Comparison of ENCODE assay signal across 20 cellular contexts in the genomic region with DNA sequence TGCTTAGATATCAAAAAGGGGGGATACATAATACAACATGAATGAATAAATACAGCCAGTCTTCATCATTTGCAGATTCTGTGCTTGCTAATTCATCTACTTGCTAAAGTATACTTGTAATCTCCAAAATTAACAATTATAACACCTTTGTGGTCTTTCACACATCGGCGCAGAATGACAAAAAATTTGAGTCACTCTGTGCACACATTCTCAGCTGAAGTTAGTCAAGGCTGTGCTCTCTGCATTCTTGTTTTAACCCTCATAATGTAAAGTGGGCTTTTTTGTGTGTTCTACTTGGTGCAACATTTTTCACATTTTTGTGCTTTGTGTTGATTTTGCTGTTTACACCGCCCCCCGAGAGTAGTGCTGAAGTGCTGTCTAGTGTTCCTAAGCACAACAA.
DNase-seq lines count a peak whose midpoint lies in the region; ATAC-seq and TF ChIP-seq lines count a peak whose summit lies in the region.
"Had no signal": no experiment of that assay in that cellular context is flagged by ENCODE, and none has a peak within 500 bp of the region (broad histone marks: within the 10 kb centered on the region; RNA-seq: fewer than 3 reads in every experiment).

No MANE protein-coding gene starts in this region.

- H3K36me3 ChIP-seq in GM23338 (ENCODE audit: insufficient read depth) (no peaks in the 10 kb centered on the region), neural progenitor cell (no peaks in the 10 kb centered on the region), H7 (replicated peaks; ENCODE audit: control insufficient read depth, insufficient read depth, low read length) (no peaks in the 10 kb centered on the region)
- H3K36me3 ChIP-seq: BE2C had no signal

- no peaks in the 10 kb centered on the region for H3K9me2 ChIP-seq in GM23338 (ENCODE audit: insufficient read depth)

- H3K79me2 ChIP-seq in GM23338 (replicated peaks; ENCODE audit: insufficient read depth) = no peaks in the 10 kb centered on the region
- no peaks in the 10 kb centered on the region for H3K79me2 ChIP-seq in neural progenitor cell (ENCODE audit: low read depth)

- H3K4me2 ChIP-seq in GM23338 (no peak overlapping the region), neural progenitor cell (no peak overlapping the region)

- ATAC-seq in GM23338 (no peak), T-helper 17 cell (no peak)
- peak; percentile 71 for ATAC-seq in central memory CD8-positive, alpha-beta T cell (replicated peaks; ENCODE audit: extremely low read depth, poor library complexity, severe bottlenecking)
- ATAC-seq: GM12878, HCT116 had no signal

- H3K4me1 ChIP-seq in GM23338 (ENCODE audit: insufficient read depth) = 0 out of 2 replicates have a peak, but pooled peaks cover 4% of the 10 kb centered on the region
- no peaks in the 10 kb centered on the region for H3K4me1 ChIP-seq in neural progenitor cell
- H3K4me1 ChIP-seq: BE2C had no signal

- H2AFZ ChIP-seq in GM23338 (no peak overlapping the region), neural progenitor cell (replicated peaks) (no peak overlapping the region)

- no peaks in the 10 kb centered on the region for H3K9me3 ChIP-seq in neural progenitor cell (ENCODE audit: low read depth)
- H3K9me3 ChIP-seq in T-helper 17 cell (ENCODE audit: control insufficient read depth, low read length, poor library complexity, severe bottlenecking) = no peaks in the 10 kb centered on the region
- H3K9me3 ChIP-seq: BE2C had no signal

- H3K4me3 Mint-ChIP-seq in GM23338 (no peak overlapping the region), immature natural killer cell (peak overlapping the region in 3 of 5 donors; percentile 5 to 35 (median 14)), neural progenitor cell (no peak overlapping the region), T-helper 17 cell (no peak overlapping the region)
- H3K4me3 Mint-ChIP-seq in central memory CD8-positive, alpha-beta T cell = no peak overlapping the region
- H3K4me3 Mint-ChIP-seq: CD4-positive, CD25-positive, alpha-beta regulatory T cell; HFFc6 had no signal

- no peaks in the 10 kb centered on the region; the same call in 1 of the 3 replicates for H3K4me1 Mint-ChIP-seq in GM23338
- H3K4me1 Mint-ChIP-seq in central memory CD8-positive, alpha-beta T cell = peaks cover 5% of the 10 kb centered on the region
- peaks cover 8 to 11% of the 10 kb centered on the region in 2 donors for H3K4me1 Mint-ChIP-seq in immature natural killer cell
- H3K4me1 Mint-ChIP-seq in neural progenitor cell = peaks cover 2% of the 10 kb centered on the region
- no peaks in the 10 kb centered on the region for H3K4me1 Mint-ChIP-seq in T-helper 17 cell

- no peaks in the 10 kb centered on the region for H3K9me3 Mint-ChIP-seq in GM23338
- H3K9me3 Mint-ChIP-seq in central memory CD8-positive, alpha-beta T cell = no peaks in the 10 kb centered on the region
- H3K9me3 Mint-ChIP-seq in immature natural killer cell = no peaks in the 10 kb centered on the region
- no peaks in the 10 kb centered on the region for H3K9me3 Mint-ChIP-seq in neural progenitor cell
- H3K9me3 Mint-ChIP-seq: HFFc6 had no signal

- no peaks in the 10 kb centered on the region for H4K20me1 ChIP-seq in GM23338 (replicated peaks; ENCODE audit: insufficient read depth)
- no peaks in the 10 kb centered on the region for H4K20me1 ChIP-seq in neural progenitor cell (ENCODE audit: low read depth)

- peak; percentile 12 for DNase-seq in GM23338 (ENCODE audit: low spot score)
- no peak for DNase-seq in central memory CD8-positive, alpha-beta T cell (ENCODE audit: low spot score in 2 of 2)
- DNase-seq in immature natural killer cell = peak in 2 of 3 donors; percentile 1 to 13
- DNase-seq in neural progenitor cell (ENCODE audit: low spot score) = peak; percentile 15
- DNase-seq in H7 = no peak
- DNase-seq in T-helper 17 cell = no peak
- DNase-seq in Ammon's horn (ENCODE audit: low spot score) = no peak
- DNase-seq: BE2C; C1 segment of cervical spinal cord; CD4-positive, CD25-positive, alpha-beta regulatory T cell; CD8-positive, alpha-beta memory T cell; COR-L47; DMS 273 treated with DMSO at 0.1 percent for 48 hours; DMS53; DND-41; EL; HFFc6 had no signal

- H3K27ac Mint-ChIP-seq in GM23338 (no peak overlapping the region), immature natural killer cell (no peak overlapping the region), neural progenitor cell (no peak overlapping the region), T-helper 17 cell (no peak overlapping the region)
- H3K27ac Mint-ChIP-seq in central memory CD8-positive, alpha-beta T cell (ENCODE audit: low read depth) = no peak overlapping the region
- H3K27ac Mint-ChIP-seq: CD4-positive, CD25-positive, alpha-beta regulatory T cell; HFFc6 had no signal

- H3K27me3 ChIP-seq in GM23338 (ENCODE audit: insufficient read depth) (no peaks in the 10 kb centered on the region), neural progenitor cell (no peaks in the 10 kb centered on the region), H7 (ENCODE audit: control insufficient read depth, insufficient read depth, low read length) (no peaks in the 10 kb centered on the region)

- no peak overlapping the region for H3K4me3 ChIP-seq in GM23338
- H3K4me3 ChIP-seq in neural progenitor cell = no peak overlapping the region
- no peak overlapping the region for H3K4me3 ChIP-seq in H7 (ENCODE audit: insufficient read depth, low read depth, low read length)
- H3K4me3 ChIP-seq: GM12878 had no signal

- no peak overlapping the region for H3K9ac ChIP-seq in neural progenitor cell

- no peak for TF ChIP-seq CTCF in GM23338 (conservative IDR thresholded peaks at IDR 0.05; ENCODE audit: low read depth in 2 of 2)
- no peak for TF ChIP-seq CTCF in neural progenitor cell (IDR thresholded peaks at IDR 0.05)

- no peaks in the 10 kb centered on the region for H3K36me3 Mint-ChIP-seq in GM23338 (ENCODE audit: low read depth)
- peaks cover 3% of the 10 kb centered on the region for H3K36me3 Mint-ChIP-seq in central memory CD8-positive, alpha-beta T cell (ENCODE audit: insufficient read depth)
- H3K36me3 Mint-ChIP-seq in immature natural killer cell = peaks cover 0 to 8% (median 0%) of the 10 kb centered on the region in 3 donors
- no peaks in the 10 kb centered on the region for H3K36me3 Mint-ChIP-seq in neural progenitor cell
- no peaks in the 10 kb centered on the region for H3K36me3 Mint-ChIP-seq in T-helper 17 cell (ENCODE audit: low read depth)
- H3K36me3 Mint-ChIP-seq: CD4-positive, CD25-positive, alpha-beta regulatory T cell; CD8-positive, alpha-beta memory T cell had no signal

- H3F3A ChIP-seq in GM23338 (replicated peaks; ENCODE audit: low read depth) = no peaks in the 10 kb centered on the region
- H3F3A ChIP-seq in neural progenitor cell (ENCODE audit: low read depth) = no peaks in the 10 kb centered on the region

- no peak overlapping the region for H3K27ac ChIP-seq in GM23338 (ENCODE audit: low read depth)
- H3K27ac ChIP-seq in neural progenitor cell = no peak overlapping the region
- H3K27ac ChIP-seq: HL-60 had no signal

- H3K27me3 Mint-ChIP-seq in GM23338 (ENCODE audit: insufficient read depth, low read depth, poor library complexity) = no peaks in the 10 kb centered on the region
- no peaks in the 10 kb centered on the region for H3K27me3 Mint-ChIP-seq in central memory CD8-positive, alpha-beta T cell
- H3K27me3 Mint-ChIP-seq in immature natural killer cell (ENCODE audit: low read depth in 3 of 3) = peaks cover 0 to 2% (median 2%) of the 10 kb centered on the region in 3 donors
- H3K27me3 Mint-ChIP-seq in neural progenitor cell (ENCODE audit: insufficient read depth, low read depth) = no peaks in the 10 kb centered on the region
- H3K27me3 Mint-ChIP-seq in T-helper 17 cell = no peaks in the 10 kb centered on the region
- H3K27me3 Mint-ChIP-seq: CD4-positive, CD25-positive, alpha-beta regulatory T cell had no signal

TF ChIP-seq in GM23338, 12 proteins besides CTCF, POLR2A, EP300 and RAD21:
- TF ChIP-seq ETS1 (IDR thresholded peaks at IDR 0.05) (no peak), ZNF114 (CRISPR knock-in tag; IDR thresholded peaks at IDR 0.05) (no peak), EZH2 (IDR thresholded peaks at IDR 0.05; ENCODE audit: low read depth, unreplicated experiment) (no peak), REST (IDR thresholded peaks at IDR 0.05; ENCODE audit: unreplicated experiment) (no peak), JUNB (IDR thresholded peaks at IDR 0.05; ENCODE audit: unreplicated experiment) (no peak), STAT1 (IDR thresholded peaks at IDR 0.05; ENCODE audit: unreplicated experiment) (no peak), NANOG (IDR thresholded peaks at IDR 0.05; ENCODE audit: borderline replicate concordance) (no peak)

Comparison
In these comparisons a context has a peak if more than half of its experiments do, and no peak if none do; other contexts are left out.
1. DNase-seq: peak in GM23338 (single experiment), immature natural killer cell (2 of 3) and neural progenitor cell (single experiment); none in central memory CD8-positive, alpha-beta T cell (0 of 2), H7 (single experiment), T-helper 17 cell (0 of 3) and Ammon's horn (single experiment).
2. H3K4me3 Mint-ChIP-seq: peak in immature natural killer cell (3 of 5); none in GM23338 (single experiment), central memory CD8-positive, alpha-beta T cell (single experiment), neural progenitor cell (single experiment) and T-helper 17 cell (single experiment).